21 cellular contexts compared by ENCODE assay signal in the genomic region with DNA sequence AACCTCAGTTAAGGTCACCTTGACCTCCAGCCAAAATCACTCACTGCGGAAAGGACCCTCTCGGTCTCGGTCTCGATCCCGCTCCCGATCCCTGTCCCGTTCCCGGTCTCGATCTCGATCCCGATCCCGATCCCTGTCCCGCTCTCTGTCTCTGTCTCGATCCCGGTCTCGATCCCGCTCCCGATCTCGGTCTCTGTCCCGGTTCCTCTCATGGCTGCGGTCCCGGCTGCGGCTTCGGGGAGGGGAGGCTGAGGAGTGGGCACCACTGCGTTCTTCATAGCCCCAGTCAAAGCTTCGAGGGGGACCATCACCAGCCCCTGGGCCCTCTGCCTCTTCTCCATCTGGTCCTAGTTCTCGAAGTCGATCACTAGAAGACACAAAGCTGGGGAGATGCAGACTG. TPM values are rescaled to one million over a fixed set of nuclear protein-coding genes. Genes with fewer than 3 reads are reported as not detected.
A peak's percentile ranks its signal among the peaks of the same experiment; 100 is the strongest.
DNase-seq lines count a peak whose midpoint lies in the region; ATAC-seq, FAIRE-seq and TF ChIP-seq lines count a peak whose summit lies in the region.
"Had no signal": no experiment of that assay in that cellular context is flagged by ENCODE, and none has a peak within 500 bp of the region (broad histone marks: within the 10 kb centered on the region; RNA-seq: fewer than 3 reads in every experiment).

No MANE protein-coding gene starts in this region.

- peaks cover 24% of the 10 kb centered on the region for H3K4me1 Mint-ChIP-seq in activated T-cell treated with anti-CD3 and anti-CD28 coated beads, Interleukin-2, amount 50 U/mL, for 24 hours (ENCODE audit: low read depth)
- peaks cover 25% of the 10 kb centered on the region for H3K4me1 Mint-ChIP-seq in activated T-cell treated with anti-CD3 and anti-CD28 coated beads, Interleukin-2, amount 50 U/mL, for 72 hours (ENCODE audit: low read depth)
- peaks cover 24% of the 10 kb centered on the region for H3K4me1 Mint-ChIP-seq in stimulated activated effector memory CD8-positive, alpha-beta T cell treated with anti-CD3 and anti-CD28 coated beads, Interleukin-12 subunit alpha, Interleukin-12 subunit beta, amount 100 ng/mL, for 72 hours

- no peak overlapping the region for H3K9ac ChIP-seq in kidney (ENCODE audit: low read length in 2 of 2)

- H3K4me1 ChIP-seq in kidney (ENCODE audit: control insufficient read depth in 1 of 2, insufficient read depth in 1 of 2, low read depth in 1 of 2, low read length in 2 of 2) (peaks cover 9 to 13% of the 10 kb centered on the region in 2 donors), small intestine (ENCODE audit: control insufficient read depth in 2 of 2, insufficient read depth in 1 of 2, low read depth in 1 of 2, low read length in 1 of 2) (peaks cover 3 to 5% of the 10 kb centered on the region in 2 donors)

- DNase-seq in activated T-cell treated with anti-CD3 and anti-CD28 coated beads, Interleukin-2, amount 50 U/mL, for 24 hours = no peak
- DNase-seq in activated T-cell treated with anti-CD3 and anti-CD28 coated beads, Interleukin-2, amount 50 U/mL, for 72 hours = no peak
- DNase-seq in RWPE1 (ENCODE audit: low spot score) (no peak), kidney (peak; percentile 70), AG20443 (ENCODE audit: low spot score) (no peak), small intestine (no peak)
- DNase-seq in stimulated activated effector memory CD8-positive, alpha-beta T cell treated with anti-CD3 and anti-CD28 coated beads, Interleukin-12 subunit alpha, Interleukin-12 subunit beta, amount 100 ng/mL, for 72 hours (ENCODE audit: low spot score in 2 of 2) = no peak
- DNase-seq: AML-193; CD4-positive, alpha-beta T cell; COR-L47; DMS153; DMS79 treated with DMSO at 0.1 percent for 48 hours; EL; GOT3; H9 had no signal

- H3K27me3 ChIP-seq in small intestine (ENCODE audit: control insufficient read depth in 2 of 2, insufficient read depth in 2 of 2, low read length in 2 of 2) = no peaks in the 10 kb centered on the region
- H3K27me3 ChIP-seq: BLaER1 treated with 17β-estradiol and CSF1 and Interleukin-3, amounts not matched to agents 10 nM and 100 nM had no signal

- CTCF ChIA-PET in RWPE1 (lab: Yijun Ruan, JAX) = no interaction called here

- no peak for FAIRE-seq in kidney (lab: Jason Lieb, UNC)
- FAIRE-seq in small intestine (lab: Jason Lieb, UNC) = no peak
- FAIRE-seq: D721Med, G401.6, GM12891 had no signal

- no peaks in the 10 kb centered on the region for H3K9me3 Mint-ChIP-seq in activated T-cell treated with anti-CD3 and anti-CD28 coated beads, Interleukin-2, amount 50 U/mL, for 24 hours
- no peaks in the 10 kb centered on the region for H3K9me3 Mint-ChIP-seq in activated T-cell treated with anti-CD3 and anti-CD28 coated beads, Interleukin-2, amount 50 U/mL, for 72 hours
- no peaks in the 10 kb centered on the region for H3K9me3 Mint-ChIP-seq in stimulated activated effector memory CD8-positive, alpha-beta T cell treated with anti-CD3 and anti-CD28 coated beads, Interleukin-12 subunit alpha, Interleukin-12 subunit beta, amount 100 ng/mL, for 72 hours
- H3K9me3 Mint-ChIP-seq: CD4-positive, alpha-beta T cell; H9 had no signal

- H3K4me3 Mint-ChIP-seq in activated T-cell treated with anti-CD3 and anti-CD28 coated beads, Interleukin-2, amount 50 U/mL, for 24 hours = no peak overlapping the region
- H3K4me3 Mint-ChIP-seq in activated T-cell treated with anti-CD3 and anti-CD28 coated beads, Interleukin-2, amount 50 U/mL, for 72 hours = no peak overlapping the region
- no peak overlapping the region for H3K4me3 Mint-ChIP-seq in stimulated activated effector memory CD8-positive, alpha-beta T cell treated with anti-CD3 and anti-CD28 coated beads, Interleukin-12 subunit alpha, Interleukin-12 subunit beta, amount 100 ng/mL, for 72 hours
- H3K4me3 Mint-ChIP-seq: CD4-positive, alpha-beta T cell; H9 had no signal

- H3K36me3 Mint-ChIP-seq in activated T-cell treated with anti-CD3 and anti-CD28 coated beads, Interleukin-2, amount 50 U/mL, for 24 hours (ENCODE audit: low read depth) = peaks cover 87% of the 10 kb centered on the region
- peaks cover 0 to 17% of the 10 kb centered on the region in 2 donors for H3K36me3 Mint-ChIP-seq in activated T-cell treated with anti-CD3 and anti-CD28 coated beads, Interleukin-2, amount 50 U/mL, for 72 hours (ENCODE audit: insufficient read depth in 2 of 2)
- H3K36me3 Mint-ChIP-seq in stimulated activated effector memory CD8-positive, alpha-beta T cell treated with anti-CD3 and anti-CD28 coated beads, Interleukin-12 subunit alpha, Interleukin-12 subunit beta, amount 100 ng/mL, for 72 hours = peaks cover 71% of the 10 kb centered on the region

- H3K4me3 ChIP-seq in kidney (ENCODE audit: low read length in 2 of 2) (no peak overlapping the region), small intestine (ENCODE audit: low read depth in 1 of 2, low read length in 2 of 2) (no peak overlapping the region)
- H3K4me3 ChIP-seq: BLaER1 treated with 17β-estradiol and CSF1 and Interleukin-3, amounts not matched to agents 10 nM and 100 nM had no signal

- H3K27ac Mint-ChIP-seq in activated T-cell treated with anti-CD3 and anti-CD28 coated beads, Interleukin-2, amount 50 U/mL, for 24 hours = peak overlapping the region; percentile 45
- no peak overlapping the region for H3K27ac Mint-ChIP-seq in activated T-cell treated with anti-CD3 and anti-CD28 coated beads, Interleukin-2, amount 50 U/mL, for 72 hours
- H3K27ac Mint-ChIP-seq in stimulated activated effector memory CD8-positive, alpha-beta T cell treated with anti-CD3 and anti-CD28 coated beads, Interleukin-12 subunit alpha, Interleukin-12 subunit beta, amount 100 ng/mL, for 72 hours = peak overlapping the region; percentile 70
- H3K27ac Mint-ChIP-seq: CD4-positive, alpha-beta T cell; H9 had no signal

- ATAC-seq in activated T-cell treated with anti-CD3 and anti-CD28 coated beads, Interleukin-2, amount 50 U/mL, for 72 hours (replicated peaks in 1 of 2) = no peak
- no peak for ATAC-seq in stimulated activated effector memory CD8-positive, alpha-beta T cell treated with anti-CD3 and anti-CD28 coated beads, Interleukin-12 subunit alpha, Interleukin-12 subunit beta, amount 100 ng/mL, for 72 hours
- ATAC-seq in HG03175 (IDR thresholded peaks at IDR 0.05; ENCODE audit: unreplicated experiment) = no peak

- H3K36me3 ChIP-seq in kidney (ENCODE audit: control insufficient read depth in 1 of 2, insufficient read depth in 2 of 2, low read length in 2 of 2) (peaks cover 34 to 35% of the 10 kb centered on the region in 2 donors), small intestine (ENCODE audit: control insufficient read depth in 2 of 2, insufficient read depth in 2 of 2, low read length in 2 of 2) (peaks cover 13 to 14% of the 10 kb centered on the region in 2 donors)

- POLR2A ChIA-PET in RWPE1 (lab: Yijun Ruan, JAX; ENCODE audit: low non-redundant PET) = no interaction called here

- 96 to 98% (median 97%) methylated on average over 28 of the region's 28 CpGs for WGBS in small intestine, 3 donors

- H3K9me3 ChIP-seq in kidney (ENCODE audit: control insufficient read depth in 1 of 2, low read length in 2 of 2) = no peaks in the 10 kb centered on the region
- no peaks in the 10 kb centered on the region for H3K9me3 ChIP-seq in small intestine (ENCODE audit: control insufficient read depth, low read depth)
- H3K9me3 ChIP-seq: BLaER1 treated with 17β-estradiol and CSF1 and Interleukin-3, amounts not matched to agents 10 nM and 100 nM had no signal

- H3K27ac ChIP-seq in RWPE1 (0 out of 2 replicates have a peak overlapping the region, but pooled peaks have one; percentile 17), kidney (ENCODE audit: low read depth in 2 of 2, low read length in 2 of 2) (no peak overlapping the region), small intestine (ENCODE audit: low read depth in 1 of 2, low read length in 1 of 2) (no peak overlapping the region)
- H3K27ac ChIP-seq: 22Rv1 had no signal

- intact Hi-C loops in kidney (cut with DNase I) = no loop called here

- TF ChIP-seq CTCF in RWPE1 (conservative IDR thresholded peaks at IDR 0.05; ENCODE audit: low read depth) (no peak), kidney (IDR thresholded peaks at IDR 0.05; ENCODE audit: borderline replicate concordance, extremely low read depth, insufficient read depth) (no peak)

- no peaks in the 10 kb centered on the region for H3K27me3 Mint-ChIP-seq in activated T-cell treated with anti-CD3 and anti-CD28 coated beads, Interleukin-2, amount 50 U/mL, for 24 hours
- no peaks in the 10 kb centered on the region for H3K27me3 Mint-ChIP-seq in activated T-cell treated with anti-CD3 and anti-CD28 coated beads, Interleukin-2, amount 50 U/mL, for 72 hours (ENCODE audit: low read depth)
- H3K27me3 Mint-ChIP-seq: CD4-positive, alpha-beta T cell had no signal

RNA-seq across cellular contexts. Expression of gene NELFE, which starts 4.3 kb away (rescaled TPM):
- total RNA-seq in activated T-cell treated with anti-CD3 and anti-CD28 coated beads, Interleukin-2, amount 50 U/mL, for 72 hours = 10 to 100 TPM; 65.0 to 71.5 TPM
- total RNA-seq in kidney = 62.0 TPM
- polyA plus RNA-seq in kidney (ENCODE audit: insufficient read depth, low read depth, low replicate concordance) = 83.0 TPM
- 10 to 100 TPM; 55.6 to 62.6 (median 55.7) TPM for polyA plus RNA-seq in small intestine

RNA-seq across cellular contexts. Expression of gene SKIC2, which starts 4.5 kb away (rescaled TPM):
- total RNA-seq in activated T-cell treated with anti-CD3 and anti-CD28 coated beads, Interleukin-2, amount 50 U/mL, for 72 hours = 10 to 100 TPM; 75.7 to 79.7 TPM
- total RNA-seq in kidney = 67.8 TPM
- polyA plus RNA-seq in kidney (ENCODE audit: insufficient read depth, low read depth, low replicate concordance) (55.0 TPM), small intestine (100 to 1,000 TPM in 2 of 3 donors, 10 to 100 TPM in 1; 59.7 to 171 (median 112) TPM)

RNA-seq across cellular contexts. Expression of gene CFB, which starts 8.6 kb away (rescaled TPM):
- total RNA-seq in activated T-cell treated with anti-CD3 and anti-CD28 coated beads, Interleukin-2, amount 50 U/mL, for 72 hours = 1 to 10 TPM; 1.1 to 3.5 TPM
- total RNA-seq in kidney = 200 TPM
- polyA plus RNA-seq in kidney (ENCODE audit: insufficient read depth, low read depth, low replicate concordance) = 154 TPM
- 100 to 1,000 TPM in 1 of 3 donors, 10 to 100 TPM in 2; 72.1 to 141 (median 89.0) TPM for polyA plus RNA-seq in small intestine

RNA-seq across cellular contexts. Expression of gene DXO, which starts 17.4 kb away (rescaled TPM):
- total RNA-seq in activated T-cell treated with anti-CD3 and anti-CD28 coated beads, Interleukin-2, amount 50 U/mL, for 72 hours = 10 to 100 TPM; 23.3 to 34.7 TPM
- total RNA-seq in kidney = 21.3 TPM
- polyA plus RNA-seq in kidney (ENCODE audit: insufficient read depth, low read depth, low replicate concordance) = 26.0 TPM
- 10 to 100 TPM; 14.1 to 16.1 (median 15.9) TPM for polyA plus RNA-seq in small intestine

RNA-seq across cellular contexts. Expression of gene C2, which starts 27.0 kb away (rescaled TPM):
- 1 to 10 TPM; 3.4 to 5.1 TPM for total RNA-seq in activated T-cell treated with anti-CD3 and anti-CD28 coated beads, Interleukin-2, amount 50 U/mL, for 72 hours
- total RNA-seq in kidney = 38.7 TPM
- polyA plus RNA-seq in kidney (ENCODE audit: insufficient read depth, low read depth, low replicate concordance) (84.0 TPM), small intestine (10 to 100 TPM in 2 of 3 donors, 1 to 10 TPM in 1; 7.4 to 58.7 (median 13.0) TPM)

Comparison
In these comparisons a context has a peak if more than half of its experiments do, and no peak if none do; other contexts are left out.
1. RNA of gene CFB, which starts 8.6 kb away (total RNA-seq): 200 TPM in kidney (single experiment); 1.1 to 3.5 TPM in activated T-cell treated with anti-CD3 and anti-CD28 coated beads, Interleukin-2, amount 50 U/mL, for 72 hours; every median in the first group is over 10 times any median in the second.